27 cellular contexts compared by ENCODE assay signal in the genomic region with DNA sequence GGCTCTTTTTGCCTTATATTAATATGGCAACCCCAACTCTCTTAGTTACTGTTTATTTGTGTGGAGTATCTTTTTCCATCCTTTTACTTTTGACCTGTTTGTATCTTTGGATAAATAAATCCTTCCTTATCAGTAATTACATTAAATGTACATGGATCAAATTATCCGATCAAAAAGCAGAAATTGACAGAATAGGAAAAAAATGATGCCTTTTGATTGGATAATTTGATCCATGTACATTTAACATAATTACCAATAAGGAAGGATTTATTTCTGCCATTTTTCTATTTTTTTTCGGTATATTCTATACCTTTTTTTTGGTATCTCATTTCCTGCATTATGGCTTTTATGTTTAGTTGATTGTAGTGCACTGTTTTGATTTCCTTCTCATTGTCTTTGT.
"Had no signal": no experiment of that assay in that cellular context is flagged by ENCODE, and none has a peak within 500 bp of the region (broad histone marks: within the 10 kb centered on the region; RNA-seq: fewer than 3 reads in every experiment).

No MANE protein-coding gene starts in this region.

- H3K4me1 ChIP-seq: body of pancreas, gastroesophageal sphincter, heart right ventricle had no signal

- H3K4me3 ChIP-seq: body of pancreas, esophagus squamous epithelium, gastroesophageal sphincter, heart right ventricle had no signal

- ATAC-seq: activated CD8-positive, alpha-beta T cell treated with anti-CD3 and anti-CD28 coated beads for 36 hours; activated naive CD4-positive, alpha-beta T cell treated with anti-CD3 and anti-CD28 coated beads, Interleukin-2, amount 50 U/mL, for 72 hours; activated T-cell treated with anti-CD3 and anti-CD28 coated beads, Interleukin-2, amount 50 U/mL, for 4 hours; body of pancreas; effector memory CD8-positive, alpha-beta T cell; gastroesophageal sphincter; heart right ventricle had no signal

- DNase-seq: activated CD4-positive, alpha-beta T cell treated with anti-CD3 and anti-CD28 coated beads for 1 hour; activated CD4-positive, alpha-beta T cell treated with anti-CD3 and anti-CD28 coated beads for 4 hours; activated CD4-positive, alpha-beta T cell treated with anti-CD3 and anti-CD28 coated beads, Interleukin-2, amount 50 U/mL, for 1 hour; activated CD4-positive, alpha-beta T cell treated with anti-CD3 and anti-CD28 coated beads, Interleukin-2, amount 50 U/mL, for 48 hours; activated CD4-positive, CD25-positive, alpha-beta regulatory T cell; activated CD8-positive, alpha-beta memory T cell treated with anti-CD3 and anti-CD28 coated beads for 24 hours; activated CD8-positive, alpha-beta T cell treated with anti-CD3 and anti-CD28 coated beads for 36 hours; activated gamma-delta T cell; activated naive CD4-positive, alpha-beta T cell; activated naive CD4-positive, alpha-beta T cell treated with anti-CD3 and anti-CD28 coated beads, Interleukin-2, amount 10 ng/mL, durations not matched to agents 7 days and 5 days; activated naive CD8-positive, alpha-beta T cell treated with anti-CD3 and anti-CD28 coated beads, Interleukin-2, amount 10 ng/mL, durations not matched to agents 7 days and 5 days; activated T-cell treated with anti-CD3 and anti-CD28 coated beads, Interleukin-2, amount 50 U/mL, for 4 hours; amniotic stem cell; anterior cingulate cortex; body of pancreas; caudate nucleus; cortex of kidney; dermis blood vessel endothelial cell; effector CD4-positive, alpha-beta T cell; effector memory CD8-positive, alpha-beta T cell; esophagus squamous epithelium; foreskin melanocyte; heart right ventricle; T-helper 2 cell had no signal

- H3K27ac ChIP-seq: body of pancreas, epithelial cell of prostate, esophagus squamous epithelium, gastroesophageal sphincter, heart right ventricle had no signal

- H3K27me3 ChIP-seq: body of pancreas, esophagus squamous epithelium, gastroesophageal sphincter, heart right ventricle had no signal
